ENCODE assay signal across 8 cellular contexts in genomic region chr5:81301221-81302015, GRCh38. TPM values are rescaled to one million over a fixed set of nuclear protein-coding genes. Genes with fewer than 3 reads are reported as not detected.
DNase-seq lines count a peak whose midpoint lies in the region; ATAC-seq and TF ChIP-seq lines count a peak whose summit lies in the region.

A gene with protein sequence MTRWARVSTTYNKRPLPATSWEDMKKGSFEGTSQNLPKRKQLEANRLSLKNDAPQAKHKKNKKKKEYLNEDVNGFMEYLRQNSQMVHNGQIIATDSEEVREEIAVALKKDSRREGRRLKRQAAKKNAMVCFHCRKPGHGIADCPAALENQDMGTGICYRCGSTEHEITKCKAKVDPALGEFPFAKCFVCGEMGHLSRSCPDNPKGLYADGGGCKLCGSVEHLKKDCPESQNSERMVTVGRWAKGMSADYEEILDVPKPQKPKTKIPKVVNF (plus strand): TSS chr5:81301587. CDS start chr5:81304758, 3,171 bp downstream.

- H3K27me3 ChIP-seq in SU-DHL-6 (ENCODE audit: low read length) (no peaks in the 10 kb centered on the region), thymus (ENCODE audit: control insufficient read depth, insufficient read depth) (no peaks in the 10 kb centered on the region)

- peaks cover 24% of the 10 kb centered on the region for H3K4me1 Mint-ChIP-seq in activated naive CD8-positive, alpha-beta T cell treated with anti-CD3 and anti-CD28 coated beads, Interleukin-2, amount 10 ng/mL, durations not matched to agents 7 days and 5 days
- peaks cover 26% of the 10 kb centered on the region for H3K4me1 Mint-ChIP-seq in osteocyte (ENCODE audit: unreplicated experiment)

- DNase-seq in NCI-H1105 (lab: John Stamatoyannopoulos, UW) (peak; percentile 71), head of caudate nucleus (peak; percentile 89 to 97 (median 93)), osteocyte (ENCODE audit: extremely low spot score, unreplicated experiment) (peak; percentile 95)
- DNase-seq in activated naive CD8-positive, alpha-beta T cell treated with anti-CD3 and anti-CD28 coated beads, Interleukin-2, amount 10 ng/mL, durations not matched to agents 7 days and 5 days = peak; percentile 93

- peak within 1 kb of the TSS; percentile 84 for H3K9ac ChIP-seq in SU-DHL-6 (ENCODE audit: low read length)

- H2AFZ ChIP-seq in SU-DHL-6 (ENCODE audit: low read depth, low read length, severe bottlenecking) = peak within 1 kb of the TSS; percentile 67

- peak within 1 kb of the TSS; percentile 97 for H3K4me3 Mint-ChIP-seq in activated naive CD8-positive, alpha-beta T cell treated with anti-CD3 and anti-CD28 coated beads, Interleukin-2, amount 10 ng/mL, durations not matched to agents 7 days and 5 days
- peak within 1 kb of the TSS; percentile 96 for H3K4me3 Mint-ChIP-seq in osteocyte (ENCODE audit: unreplicated experiment)

- H3K79me2 ChIP-seq in SU-DHL-6 (ENCODE audit: insufficient read depth, low read length) = peaks cover 38% of the 10 kb centered on the region

- H3K4me1 ChIP-seq in thymus (ENCODE audit: control insufficient read depth, insufficient read depth, low read length) = peaks cover 12% of the 10 kb centered on the region

- intact Hi-C loops in head of caudate nucleus (cut with DNase I) = no loop called here

- TF ChIP-seq CTCF in GM12872 (IDR thresholded peaks at IDR 0.05; ENCODE audit: insufficient read depth, low read depth, low read length) = peak; percentile 7; the same call in 1 of the 3 replicates
- TF ChIP-seq CTCF in SU-DHL-6 (IDR thresholded peaks at IDR 0.05; ENCODE audit: insufficient read depth, low read length, poor library complexity, severe bottlenecking) = no peak
- peak; percentile 48 for TF ChIP-seq CTCF in osteocyte (IDR thresholded peaks at IDR 0.05)

- no peaks in the 10 kb centered on the region for H4K20me1 ChIP-seq in SU-DHL-6 (ENCODE audit: low read depth, low read length)

- under 1% methylated on average over 54 of the region's 54 CpGs for WGBS in thymus

- H3K4me2 ChIP-seq in SU-DHL-6 (ENCODE audit: low read depth, low read length, poor library complexity, severe bottlenecking) = peak within 1 kb of the TSS; percentile 86

- H3K9me3 Mint-ChIP-seq in activated naive CD8-positive, alpha-beta T cell treated with anti-CD3 and anti-CD28 coated beads, Interleukin-2, amount 10 ng/mL, durations not matched to agents 7 days and 5 days = no peaks in the 10 kb centered on the region
- no peaks in the 10 kb centered on the region for H3K9me3 Mint-ChIP-seq in osteocyte (ENCODE audit: unreplicated experiment)

- H3K27me3 Mint-ChIP-seq in activated naive CD8-positive, alpha-beta T cell treated with anti-CD3 and anti-CD28 coated beads, Interleukin-2, amount 10 ng/mL, durations not matched to agents 7 days and 5 days = no peaks in the 10 kb centered on the region
- no peaks in the 10 kb centered on the region for H3K27me3 Mint-ChIP-seq in osteocyte (ENCODE audit: unreplicated experiment)

- H3K36me3 ChIP-seq in SU-DHL-6 (ENCODE audit: low read length) = no peaks in the 10 kb centered on the region
- H3K36me3 ChIP-seq in thymus (ENCODE audit: control insufficient read depth, insufficient read depth) = peaks cover 6% of the 10 kb centered on the region

- H3K36me3 Mint-ChIP-seq in activated naive CD8-positive, alpha-beta T cell treated with anti-CD3 and anti-CD28 coated beads, Interleukin-2, amount 10 ng/mL, durations not matched to agents 7 days and 5 days = peaks cover 6% of the 10 kb centered on the region
- H3K36me3 Mint-ChIP-seq in osteocyte (ENCODE audit: unreplicated experiment) = peaks cover 9% of the 10 kb centered on the region

- H3K27ac ChIP-seq in SU-DHL-6 (ENCODE audit: low read depth, low read length) = peak within 1 kb of the TSS; percentile 38
- peak within 1 kb of the TSS; percentile 91 for H3K27ac ChIP-seq in thymus (ENCODE audit: low read depth)

- POLR2A ChIA-PET in activated naive CD8-positive, alpha-beta T cell treated with anti-CD3 and anti-CD28 coated beads, Interleukin-2, amount 10 ng/mL, durations not matched to agents 7 days and 5 days (lab: Charles Lee) = interaction anchor here (0.8 to 1.8 kb wide), 9 partner anchors 9 to 977 kb away, joined by 3 to 11 read pairs (median 5); partner anchors contain the start of genes ATG10, DHFR, RPS23 and SSBP2

- H3F3A ChIP-seq in SU-DHL-6 (ENCODE audit: insufficient read depth) = 0 out of 2 replicates have a peak, but pooled peaks cover 3% of the 10 kb centered on the region

- peak within 1 kb of the TSS; percentile 80 for H3K4me3 ChIP-seq in SU-DHL-6 (ENCODE audit: insufficient read depth, low read length, poor library complexity, severe bottlenecking)
- peak within 1 kb of the TSS; percentile 73 for H3K4me3 ChIP-seq in thymus (ENCODE audit: low read length)

- H3K9me2 ChIP-seq in SU-DHL-6 (replicated peaks; ENCODE audit: insufficient read depth, low read length) = no peaks in the 10 kb centered on the region

- peak; percentile 97 for ATAC-seq in HG02642 (IDR thresholded peaks at IDR 0.05; ENCODE audit: poor library complexity, unreplicated experiment)
- ATAC-seq in activated naive CD8-positive, alpha-beta T cell treated with anti-CD3 and anti-CD28 coated beads, Interleukin-2, amount 10 ng/mL, durations not matched to agents 7 days and 5 days (ENCODE audit: low read depth) = peak; percentile 98

- H3K9me3 ChIP-seq in SU-DHL-6 (ENCODE audit: insufficient read depth, low read length) (no peaks in the 10 kb centered on the region), thymus (ENCODE audit: control insufficient read depth) (no peaks in the 10 kb centered on the region)

- peak within 1 kb of the TSS; percentile 99 for H3K27ac Mint-ChIP-seq in activated naive CD8-positive, alpha-beta T cell treated with anti-CD3 and anti-CD28 coated beads, Interleukin-2, amount 10 ng/mL, durations not matched to agents 7 days and 5 days
- peak within 1 kb of the TSS; percentile 99 for H3K27ac Mint-ChIP-seq in osteocyte (ENCODE audit: unreplicated experiment)

RNA-seq across cellular contexts. Expression of the gene that starts here (rescaled TPM):
- 10 to 100 TPM; 31.8 TPM for total RNA-seq in activated naive CD8-positive, alpha-beta T cell treated with anti-CD3 and anti-CD28 coated beads, Interleukin-2, amount 10 ng/mL, durations not matched to agents 7 days and 5 days
- total RNA-seq in osteocyte = 17.3 and 20.9 TPM in 2 replicates
- 46.3 TPM for polyA plus RNA-seq in thymus

Comparison
In these comparisons a context has a peak if more than half of its experiments do, and no peak if none do; other contexts are left out.
1. Peak in every context shown above with its lines: DNase-seq, ATAC-seq, H3K4me3 ChIP-seq and H3K27ac ChIP-seq.